19 cellular contexts compared by ENCODE assay signal in the genomic region with DNA sequence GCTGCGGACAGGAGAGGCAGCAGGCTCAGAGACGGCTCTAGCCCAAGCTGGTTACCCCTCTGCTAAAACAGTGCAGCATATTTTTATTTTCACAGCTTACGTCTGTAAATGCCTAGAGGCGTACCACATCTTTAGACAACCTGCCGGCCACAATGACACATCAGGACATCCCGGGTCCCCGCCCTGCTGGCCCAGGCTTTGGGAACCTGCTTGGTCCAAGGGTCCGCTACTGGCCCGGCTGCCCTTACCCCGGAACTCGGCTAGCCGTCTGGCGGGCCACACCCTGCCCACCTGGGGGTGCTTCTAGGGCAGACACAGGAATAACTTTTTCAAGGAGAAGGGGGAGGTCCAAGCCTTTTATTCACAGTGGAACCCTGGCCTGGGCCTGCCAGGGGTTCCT. TPM values are rescaled to one million over a fixed set of nuclear protein-coding genes. Genes with fewer than 3 reads are reported as not detected.
A peak's percentile ranks its signal among the peaks of the same experiment; 100 is the strongest.
DNase-seq lines count a peak whose midpoint lies in the region; ATAC-seq and TF ChIP-seq lines count a peak whose summit lies in the region.
"Had no signal": no experiment of that assay in that cellular context is flagged by ENCODE, and none has a peak within 500 bp of the region (broad histone marks: within the 10 kb centered on the region; RNA-seq: fewer than 3 reads in every experiment).

No MANE protein-coding gene starts in this region.

- H3K4me3 Mint-ChIP-seq in Calu3 (ENCODE audit: low read depth, unreplicated experiment), result no peak overlapping the region
- H3K4me3 Mint-ChIP-seq: CD4-positive, alpha-beta memory T cell; GM23338; H9 had no signal

- H2AFZ ChIP-seq in osteoblast (ENCODE audit: low read length) (no peak overlapping the region), Karpas-422 (ENCODE audit: low read length) (no peak overlapping the region)
- H2AFZ ChIP-seq: GM23338 had no signal

- ATAC-seq in RWPE2 (ENCODE audit: low read depth), result no peak
- ATAC-seq in GM18867 (IDR thresholded peaks at IDR 0.05; ENCODE audit: unreplicated experiment), result no peak
- ATAC-seq: GM23338, HCT116 had no signal

- BruUV-seq in Calu3 (replicated peaks; lab: Mats Ljungman, UMichigan), result no TSS peak

- H3K27me3 Mint-ChIP-seq in Calu3 (ENCODE audit: unreplicated experiment), result no peaks in the 10 kb centered on the region
- H3K27me3 Mint-ChIP-seq: CD4-positive, alpha-beta memory T cell had no signal

- no peaks in the 10 kb centered on the region for H3K9me2 ChIP-seq in Karpas-422 (replicated peaks; ENCODE audit: insufficient read depth, low read length)

- H3K27ac Mint-ChIP-seq in Calu3 (ENCODE audit: unreplicated experiment), result no peak overlapping the region
- H3K27ac Mint-ChIP-seq: CD4-positive, alpha-beta memory T cell; GM23338 had no signal

- no peaks in the 10 kb centered on the region for H3K9me3 Mint-ChIP-seq in Calu3 (ENCODE audit: low read depth, unreplicated experiment)
- H3K9me3 Mint-ChIP-seq: CD4-positive, alpha-beta memory T cell; GM23338; H9 had no signal

- H3K4me3 ChIP-seq in HEK293 (ENCODE audit: low read depth, low read length), result no peak overlapping the region
- H3K4me3 ChIP-seq in RWPE2 (ENCODE audit: severe bottlenecking), result no peak overlapping the region
- H3K4me3 ChIP-seq in osteoblast (ENCODE audit: insufficient read depth, low read length), result no peak overlapping the region
- no peak overlapping the region for H3K4me3 ChIP-seq in Karpas-422 (ENCODE audit: low read length)
- H3K4me3 ChIP-seq: GM23338 had no signal

- no peak for TF ChIP-seq CTCF in HEK293 (tag by site-specific recombination; IDR thresholded peaks at IDR 0.05)
- TF ChIP-seq CTCF in RWPE2 (IDR thresholded peaks at IDR 0.05; ENCODE audit: poor library complexity, severe bottlenecking), result no peak
- TF ChIP-seq CTCF in osteoblast (IDR thresholded peaks at IDR 0.05; ENCODE audit: extremely low read depth, low read depth, low read length), result no peak
- no peak for TF ChIP-seq CTCF in Calu3 (IDR thresholded peaks at IDR 0.05; ENCODE audit: unreplicated experiment)

- H4K20me1 ChIP-seq in osteoblast (ENCODE audit: insufficient read depth, low read length) (peaks cover 3% of the 10 kb centered on the region), Karpas-422 (ENCODE audit: insufficient read depth, low read depth, low read length) (no peaks in the 10 kb centered on the region)

- intact Hi-C loops in Calu3 (cut with micrococcal nuclease; ENCODE audit: unreplicated experiment), result no loop called here

- 0 out of 2 replicates have a peak overlapping the region, but pooled peaks have one; percentile 4 for H3K27ac ChIP-seq in HEK293 (ENCODE audit: extremely low read depth, low read depth, low read length)
- peak overlapping the region; percentile 26 for H3K27ac ChIP-seq in RWPE2 (ENCODE audit: poor library complexity, severe bottlenecking)
- H3K27ac ChIP-seq in osteoblast (ENCODE audit: low read depth, low read length), result no peak overlapping the region
- no peak overlapping the region for H3K27ac ChIP-seq in Karpas-422 (ENCODE audit: low read length)

- H3K4me1 ChIP-seq in HEK293 (ENCODE audit: control insufficient read depth, insufficient read depth, low read length), result peaks cover 11% of the 10 kb centered on the region
- peaks cover 1% of the 10 kb centered on the region for H3K4me1 ChIP-seq in RWPE2 (ENCODE audit: insufficient read depth, poor library complexity, severe bottlenecking)
- peaks cover 6% of the 10 kb centered on the region for H3K4me1 ChIP-seq in osteoblast (ENCODE audit: insufficient read depth, low read length)
- H3K4me1 ChIP-seq in Karpas-422 (ENCODE audit: low read length), result peaks cover 9% of the 10 kb centered on the region

- H3K79me2 ChIP-seq in osteoblast (ENCODE audit: insufficient read depth, low read length) (peaks cover 11% of the 10 kb centered on the region), Karpas-422 (ENCODE audit: low read length) (peaks cover 4% of the 10 kb centered on the region; the same call in 1 of the 2 replicates)

- peak; percentile 17 for DNase-seq in ELR (ENCODE audit: low read depth)
- DNase-seq in RWPE2 (ENCODE audit: low spot score), result no peak
- peak; percentile 47 for DNase-seq in osteoblast (ENCODE audit: insufficient read length, low spot score, missing footprints)
- DNase-seq in Calu3, result no peak
- no peak for DNase-seq in Karpas-422
- DNase-seq: C1 segment of cervical spinal cord; CD4-positive, alpha-beta memory T cell; COR-L47; DMS153; DND-41; GDM1; H9 had no signal

- peaks cover 24% of the 10 kb centered on the region for H3K36me3 Mint-ChIP-seq in Calu3 (ENCODE audit: insufficient read depth, unreplicated experiment)

- POLR2A ChIA-PET in HEK293 (lab: Yijun Ruan, JAX), result interaction anchor here (1.7 kb wide), 1 partner anchor 21 kb away, joined by 4 read pairs; a partner anchor contains a TSS

- H3K36me3 ChIP-seq in HEK293 (ENCODE audit: control insufficient read depth in 2 of 2, insufficient read depth in 1 of 2, low read length in 2 of 2), result peaks cover 0 to 38% of the 10 kb centered on the region in 2 experiments; a peak in 2 of 3 replicates
- H3K36me3 ChIP-seq in RWPE2 (ENCODE audit: low read depth), result peaks cover 33% of the 10 kb centered on the region
- no peaks in the 10 kb centered on the region for H3K36me3 ChIP-seq in osteoblast (ENCODE audit: insufficient read depth, low read length)
- no peaks in the 10 kb centered on the region for H3K36me3 ChIP-seq in Karpas-422 (ENCODE audit: insufficient read depth, low read length)

- H3K4me1 Mint-ChIP-seq in Calu3 (ENCODE audit: low read depth, unreplicated experiment), result peaks cover 11% of the 10 kb centered on the region

- H3K9ac ChIP-seq in Karpas-422 (ENCODE audit: low read length), result no peak overlapping the region

- H3K9me3 ChIP-seq in HEK293 (ENCODE audit: control insufficient read depth, insufficient read depth, low read depth, low read length) (no peaks in the 10 kb centered on the region), RWPE2 (ENCODE audit: severe bottlenecking) (no peaks in the 10 kb centered on the region), osteoblast (ENCODE audit: low read depth, low read length) (no peaks in the 10 kb centered on the region), Karpas-422 (ENCODE audit: low read length) (no peaks in the 10 kb centered on the region)

- H3K27me3 ChIP-seq in RWPE2 (ENCODE audit: insufficient read depth, poor library complexity, severe bottlenecking) (no peaks in the 10 kb centered on the region), osteoblast (ENCODE audit: insufficient read depth, low read length) (no peaks in the 10 kb centered on the region), Karpas-422 (ENCODE audit: low read length) (no peaks in the 10 kb centered on the region)

- CTCF ChIA-PET in HEK293 (lab: Yijun Ruan, JAX) (interaction anchor here (0.6 kb wide), 1 partner anchor 999 kb away, joined by 3 read pairs; no protein-coding TSS in a partner anchor), Calu3 (lab: Charles Lee) (no interaction called here)

- H3K4me2 ChIP-seq in osteoblast (ENCODE audit: insufficient read depth, low read length), result no peak overlapping the region
- no peak overlapping the region for H3K4me2 ChIP-seq in Karpas-422 (ENCODE audit: low read depth, low read length, poor library complexity, severe bottlenecking)
- H3K4me2 ChIP-seq: GM23338 had no signal

TF ChIP-seq in HEK293, 187 proteins besides CTCF, POLR2A, EP300 and RAD21:
- TF ChIP-seq ZNF426 (tag by site-specific recombination; IDR thresholded peaks at IDR 0.05), result no peak
- TF ChIP-seq, protein P1, sequence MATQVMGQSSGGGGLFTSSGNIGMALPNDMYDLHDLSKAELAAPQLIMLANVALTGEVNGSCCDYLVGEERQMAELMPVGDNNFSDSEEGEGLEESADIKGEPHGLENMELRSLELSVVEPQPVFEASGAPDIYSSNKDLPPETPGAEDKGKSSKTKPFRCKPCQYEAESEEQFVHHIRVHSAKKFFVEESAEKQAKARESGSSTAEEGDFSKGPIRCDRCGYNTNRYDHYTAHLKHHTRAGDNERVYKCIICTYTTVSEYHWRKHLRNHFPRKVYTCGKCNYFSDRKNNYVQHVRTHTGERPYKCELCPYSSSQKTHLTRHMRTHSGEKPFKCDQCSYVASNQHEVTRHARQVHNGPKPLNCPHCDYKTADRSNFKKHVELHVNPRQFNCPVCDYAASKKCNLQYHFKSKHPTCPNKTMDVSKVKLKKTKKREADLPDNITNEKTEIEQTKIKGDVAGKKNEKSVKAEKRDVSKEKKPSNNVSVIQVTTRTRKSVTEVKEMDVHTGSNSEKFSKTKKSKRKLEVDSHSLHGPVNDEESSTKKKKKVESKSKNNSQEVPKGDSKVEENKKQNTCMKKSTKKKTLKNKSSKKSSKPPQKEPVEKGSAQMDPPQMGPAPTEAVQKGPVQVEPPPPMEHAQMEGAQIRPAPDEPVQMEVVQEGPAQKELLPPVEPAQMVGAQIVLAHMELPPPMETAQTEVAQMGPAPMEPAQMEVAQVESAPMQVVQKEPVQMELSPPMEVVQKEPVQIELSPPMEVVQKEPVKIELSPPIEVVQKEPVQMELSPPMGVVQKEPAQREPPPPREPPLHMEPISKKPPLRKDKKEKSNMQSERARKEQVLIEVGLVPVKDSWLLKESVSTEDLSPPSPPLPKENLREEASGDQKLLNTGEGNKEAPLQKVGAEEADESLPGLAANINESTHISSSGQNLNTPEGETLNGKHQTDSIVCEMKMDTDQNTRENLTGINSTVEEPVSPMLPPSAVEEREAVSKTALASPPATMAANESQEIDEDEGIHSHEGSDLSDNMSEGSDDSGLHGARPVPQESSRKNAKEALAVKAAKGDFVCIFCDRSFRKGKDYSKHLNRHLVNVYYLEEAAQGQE (tag by site-specific recombination; IDR thresholded peaks at IDR 0.05), result no peak
- no peak for TF ChIP-seq ZNF133 (tag by site-specific recombination; IDR thresholded peaks at IDR 0.05)
- no peak for TF ChIP-seq KLF16 (tag by site-specific recombination; IDR thresholded peaks at IDR 0.05)
- no peak for TF ChIP-seq ZNF211 (tag by site-specific recombination; IDR thresholded peaks at IDR 0.05; ENCODE audit: low read depth)

RNA-seq across cellular contexts. Expression of a gene that starts 4.3 kb away (rescaled TPM):
- total RNA-seq in osteoblast, result 7.7 and 8.7 TPM in 2 replicates
- total RNA-seq in Calu3 (2022), result 25.2 and 28.2 TPM in 2 replicates
- total RNA-seq in Karpas-422 (2014; rRNA removed; shearing (Covaris generic); ENCODE audit: low replicate concordance), result 5.1 and 23.6 TPM in 2 replicates

RNA-seq across cellular contexts. Expression of a gene that starts 20.4 kb away (rescaled TPM):
- 16.6 and 18.0 TPM in 2 replicates for total RNA-seq in osteoblast
- total RNA-seq in Calu3 (2022), result 37.0 and 38.6 TPM in 2 replicates
- total RNA-seq in Karpas-422 (2014; rRNA removed; shearing (Covaris generic); ENCODE audit: low replicate concordance), result 14.5 and 36.6 TPM in 2 replicates

RNA-seq across cellular contexts. Expression of a gene that starts 20.7 kb away (rescaled TPM):
- total RNA-seq in osteoblast (19.9 and 28.0 TPM in 2 replicates), Calu3 (2022) (53.3 and 54.1 TPM in 2 replicates)
- 34.7 and 81.5 TPM in 2 replicates for total RNA-seq in Karpas-422 (2014; rRNA removed; shearing (Covaris generic); ENCODE audit: low replicate concordance)

RNA-seq across cellular contexts. Expression of a gene that starts 52.4 kb away (rescaled TPM):
- total RNA-seq in osteoblast, result under 0.01 TPM in 1 of 2 replicates, not detected in the other
- total RNA-seq in Calu3 (2022), result 0.71 TPM in 1 of 2 replicates, not detected in the other
- not detected in 2 replicates for total RNA-seq in Karpas-422 (2014; rRNA removed; shearing (Covaris generic); ENCODE audit: low replicate concordance)

RNA-seq across cellular contexts. Expression of a gene that starts 53.2 kb away (rescaled TPM):
- total RNA-seq in osteoblast (not detected in 2 replicates), Calu3 (2022) (not detected in 2 replicates)
- not detected in 2 replicates for total RNA-seq in Karpas-422 (2014; rRNA removed; shearing (Covaris generic); ENCODE audit: low replicate concordance)
- total RNA-seq: A172; A673; CD4-positive, alpha-beta memory T cell; GM23338; H4; H9 had no signal

Comparison
In these comparisons a context has a peak if more than half of its experiments do, and no peak if none do; other contexts are left out.
1. DNase-seq: peak in ELR (single experiment) and osteoblast (single experiment); none in RWPE2 (single experiment), Calu3 (single experiment) and Karpas-422 (single experiment).
2. H3K27ac ChIP-seq: peak in HEK293 (single experiment) and RWPE2 (single experiment); none in osteoblast (single experiment) and Karpas-422 (single experiment).